8 cellular contexts compared by ENCODE assay signal in genomic region chr7:74173866-74174605, GRCh38. TPM values are rescaled to one million over a fixed set of nuclear protein-coding genes. Genes with fewer than 3 reads are reported as not detected.
DNase-seq lines count a peak whose midpoint lies in the region; ATAC-seq and TF ChIP-seq lines count a peak whose summit lies in the region.

Gene EIF4H, plus strand, starts transcription at chr7:74174356. Its CDS starts 28 bp downstream, at chr7:74174384.

- DNase-seq in Ammon's horn (ENCODE audit: low spot score) (peak; percentile 94), GM19238 (ENCODE audit: insufficient read length, low spot score) (peak; percentile 91), NCI-H510A treated with DMSO at 0.1 percent for 48 hours (lab: John Stamatoyannopoulos, UW) (peak; percentile 83), chondrocyte (ENCODE audit: low spot score) (peak; percentile 98), kidney epithelial cell (ENCODE audit: low read depth) (peak; percentile 70)
- peak; percentile 93 to 97 for DNase-seq in activated CD4-positive, alpha-beta T cell treated with anti-CD3 and anti-CD28 coated beads for 24 hours (ENCODE audit: low read depth in 2 of 2)
- DNase-seq in stimulated activated CD4-positive, alpha-beta T cell treated with anti-CD3 and anti-CD28 coated beads, Interleukin-15, amount 100 ng/mL, for 24 hours, result peak; percentile 95

- peak within 1 kb of the TSS; percentile 94 for H3K27ac Mint-ChIP-seq in chondrocyte (ENCODE audit: unreplicated experiment)

- no peaks in the 10 kb centered on the region for H3K27me3 Mint-ChIP-seq in chondrocyte (ENCODE audit: low read depth)

- TF ChIP-seq CTCF in chondrocyte (IDR thresholded peaks at IDR 0.05) (no peak), kidney epithelial cell (IDR thresholded peaks at IDR 0.05; ENCODE audit: insufficient read depth, low read length, poor library complexity, severe bottlenecking) (no peak)

- H3K9me3 Mint-ChIP-seq in chondrocyte (ENCODE audit: low read depth), result no peaks in the 10 kb centered on the region

- H3K4me1 Mint-ChIP-seq in chondrocyte (ENCODE audit: low read depth), result peaks cover 52% of the 10 kb centered on the region

- peaks cover 5% of the 10 kb centered on the region for H3K36me3 Mint-ChIP-seq in chondrocyte (ENCODE audit: low read depth)

- H3K4me3 Mint-ChIP-seq in chondrocyte (ENCODE audit: unreplicated experiment), result peak within 1 kb of the TSS; percentile 83

- H3K36me3 ChIP-seq in kidney epithelial cell (ENCODE audit: control insufficient read depth, insufficient read depth, low read length), result no peaks in the 10 kb centered on the region

- ATAC-seq in HG03439 (IDR thresholded peaks at IDR 0.05; ENCODE audit: unreplicated experiment), result peak; percentile 88

- peak within 1 kb of the TSS; percentile 98 for H3K4me3 ChIP-seq in kidney epithelial cell (ENCODE audit: low read depth, low read length)

- H3K27me3 ChIP-seq in kidney epithelial cell (ENCODE audit: control insufficient read depth, insufficient read depth, low read length), result no peaks in the 10 kb centered on the region

RNA-seq across cellular contexts. Expression of gene EIF4H, which starts in this region (rescaled TPM):
- total RNA-seq in chondrocyte (209 to 219 TPM (median 217 TPM) in 3 replicates), kidney epithelial cell (264 and 307 TPM in 2 replicates)

Comparison
In these comparisons a context has a peak if more than half of its experiments do, and no peak if none do; other contexts are left out.
1. Peak in every context shown above with its lines: DNase-seq, ATAC-seq and H3K4me3 ChIP-seq.